19 cellular contexts compared by ENCODE assay signal in the genomic region with DNA sequence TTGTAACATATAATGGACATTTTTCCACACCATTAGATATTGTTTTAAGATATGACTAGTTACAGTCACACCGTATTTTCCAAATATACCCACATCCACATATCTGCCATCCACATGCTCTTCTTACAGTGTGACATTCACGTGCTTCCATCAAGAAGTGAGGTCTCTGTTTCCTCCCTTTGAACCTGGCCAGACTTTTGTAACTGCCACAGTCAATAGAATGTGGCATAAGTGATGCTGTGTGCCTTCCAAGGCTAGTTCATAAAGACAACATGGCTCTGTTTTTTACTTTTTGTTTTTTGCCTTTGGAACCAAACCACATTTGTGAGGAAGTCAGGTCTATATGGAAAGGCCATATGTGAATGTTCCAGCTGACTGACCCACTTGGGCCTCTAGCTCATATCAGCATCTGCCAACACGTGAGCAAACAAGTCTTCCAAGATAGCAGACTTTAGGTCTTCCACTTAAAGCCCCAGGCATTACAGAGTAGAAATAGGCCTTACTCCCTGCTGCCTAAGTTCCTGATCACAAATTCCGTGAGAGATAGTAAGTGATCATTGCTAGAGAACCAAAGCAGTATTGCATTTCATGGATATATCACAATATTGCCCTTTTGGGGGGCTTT. TPM values are rescaled to one million over a fixed set of nuclear protein-coding genes. Genes with fewer than 3 reads are reported as not detected.
"Had no signal": no experiment of that assay in that cellular context is flagged by ENCODE, and none has a peak within 500 bp of the region (broad histone marks: within the 10 kb centered on the region; RNA-seq: fewer than 3 reads in every experiment).

No MANE protein-coding gene starts in this region.

- H3K4me1 Mint-ChIP-seq: activated naive CD4-positive, alpha-beta T cell treated with anti-CD3 and anti-CD28 coated beads, Interleukin-2, amount 50 U/mL, for 24 hours; naive thymus-derived CD8-positive, alpha-beta T cell; stimulated activated naive CD8-positive, alpha-beta T cell treated with anti-CD3 and anti-CD28 coated beads, Interleukin-15, amount 100 ng/mL, for 72 hours; T-cell had no signal

- H3K27ac Mint-ChIP-seq: activated naive CD4-positive, alpha-beta T cell treated with anti-CD3 and anti-CD28 coated beads, Interleukin-2, amount 50 U/mL, for 24 hours; dendritic cell treated with granulocyte-macrophage colony-stimulating factor and Interleukin-4, amounts not matched to agents 40 ng/mL and 50 ng/mL, for 4 days; naive thymus-derived CD8-positive, alpha-beta T cell; stimulated activated naive CD8-positive, alpha-beta T cell treated with anti-CD3 and anti-CD28 coated beads, Interleukin-15, amount 100 ng/mL, for 72 hours; T-cell had no signal

- DNase-seq: activated CD4-positive, alpha-beta memory T cell treated with anti-CD3 and anti-CD28 coated beads, Interleukin-2, amount 10 ng/mL, durations not matched to agents 7 days and 5 days; activated CD4-positive, CD25-positive, alpha-beta regulatory T cell; activated CD8-positive, alpha-beta memory T cell treated with anti-CD3 and anti-CD28 coated beads, Interleukin-2, amount 10 ng/mL, durations not matched to agents 7 days and 5 days; activated gamma-delta T cell; activated T-cell treated with anti-CD3 and anti-CD28 coated beads, Interleukin-2, amount 50 U/mL, for 1 hour; effector CD8-positive, alpha-beta T cell; heart right ventricle; left cardiac atrium; mesenchymal stem cell; naive thymus-derived CD8-positive, alpha-beta T cell; retina; stimulated activated naive CD8-positive, alpha-beta T cell treated with anti-CD3 and anti-CD28 coated beads, Interleukin-15, amount 100 ng/mL, for 72 hours; T-cell; T-helper 9 cell; trophoblast cell had no signal

- H3K4me3 Mint-ChIP-seq: activated CD4-positive, alpha-beta memory T cell treated with anti-CD3 and anti-CD28 coated beads, Interleukin-2, amount 10 ng/mL, durations not matched to agents 7 days and 5 days; activated CD8-positive, alpha-beta memory T cell treated with anti-CD3 and anti-CD28 coated beads, Interleukin-2, amount 10 ng/mL, durations not matched to agents 7 days and 5 days; activated naive CD4-positive, alpha-beta T cell treated with anti-CD3 and anti-CD28 coated beads, Interleukin-2, amount 50 U/mL, for 24 hours; dendritic cell treated with granulocyte-macrophage colony-stimulating factor and Interleukin-4, amounts not matched to agents 40 ng/mL and 50 ng/mL, for 4 days; naive thymus-derived CD8-positive, alpha-beta T cell; T-cell had no signal

- H3K36me3 ChIP-seq: esophagus muscularis mucosa, heart right ventricle, suprapubic skin had no signal

- ATAC-seq: heart right ventricle; left cardiac atrium; naive thymus-derived CD8-positive, alpha-beta T cell; T-cell had no signal

- H3K4me1 ChIP-seq: esophagus muscularis mucosa, suprapubic skin had no signal

- H3K9me3 Mint-ChIP-seq: activated CD4-positive, alpha-beta memory T cell treated with anti-CD3 and anti-CD28 coated beads, Interleukin-2, amount 10 ng/mL, durations not matched to agents 7 days and 5 days; activated naive CD4-positive, alpha-beta T cell treated with anti-CD3 and anti-CD28 coated beads, Interleukin-2, amount 50 U/mL, for 24 hours; dendritic cell treated with granulocyte-macrophage colony-stimulating factor and Interleukin-4, amounts not matched to agents 40 ng/mL and 50 ng/mL, for 4 days; naive thymus-derived CD8-positive, alpha-beta T cell; stimulated activated naive CD8-positive, alpha-beta T cell treated with anti-CD3 and anti-CD28 coated beads, Interleukin-15, amount 100 ng/mL, for 72 hours; T-cell had no signal

- H3K9me3 ChIP-seq: esophagus muscularis mucosa, heart right ventricle, suprapubic skin had no signal

- H3K4me3 ChIP-seq: esophagus muscularis mucosa, heart right ventricle, suprapubic skin had no signal

- H3K27me3 ChIP-seq: esophagus muscularis mucosa, heart right ventricle, suprapubic skin had no signal

- H3K27ac ChIP-seq: esophagus muscularis mucosa, heart right ventricle, suprapubic skin had no signal

- H3K36me3 Mint-ChIP-seq: activated CD8-positive, alpha-beta memory T cell treated with anti-CD3 and anti-CD28 coated beads, Interleukin-2, amount 10 ng/mL, durations not matched to agents 7 days and 5 days; activated naive CD4-positive, alpha-beta T cell treated with anti-CD3 and anti-CD28 coated beads, Interleukin-2, amount 50 U/mL, for 24 hours; naive thymus-derived CD8-positive, alpha-beta T cell; T-cell had no signal

- H3K27me3 Mint-ChIP-seq: dendritic cell treated with granulocyte-macrophage colony-stimulating factor and Interleukin-4, amounts not matched to agents 40 ng/mL and 50 ng/mL, for 4 days; naive thymus-derived CD8-positive, alpha-beta T cell; stimulated activated naive CD8-positive, alpha-beta T cell treated with anti-CD3 and anti-CD28 coated beads, Interleukin-15, amount 100 ng/mL, for 72 hours had no signal

RNA-seq across cellular contexts. Expression of a gene that starts 50.4 kb away (rescaled TPM):
- total RNA-seq: activated CD4-positive, alpha-beta memory T cell treated with anti-CD3 and anti-CD28 coated beads, Interleukin-2, amount 10 ng/mL, durations not matched to agents 7 days and 5 days; activated CD8-positive, alpha-beta memory T cell treated with anti-CD3 and anti-CD28 coated beads, Interleukin-2, amount 10 ng/mL, durations not matched to agents 7 days and 5 days; naive thymus-derived CD8-positive, alpha-beta T cell; T-cell had no signal
- polyA plus RNA-seq: naive thymus-derived CD8-positive, alpha-beta T cell had no signal
